Comparison of ENCODE assay signal across 12 cellular contexts in genomic region chr19:54899646-54900045, GRCh38. TPM values are rescaled to one million over a fixed set of nuclear protein-coding genes. Genes with fewer than 3 reads are reported as not detected.
"Had no signal": no experiment of that assay in that cellular context is flagged by ENCODE, and none has a peak within 500 bp of the region (broad histone marks: within the 10 kb centered on the region; RNA-seq: fewer than 3 reads in every experiment).

No MANE protein-coding gene starts in this region.

RNA-seq across cellular contexts. Expression of gene NCR1, which starts 6.3 kb away (rescaled TPM):
- total RNA-seq: activated CD4-positive, alpha-beta memory T cell treated with anti-CD3 and anti-CD28 coated beads, Interleukin-2, amount 10 ng/mL, durations not matched to agents 7 days and 5 days; activated CD4-positive, alpha-beta T cell treated with anti-CD3 and anti-CD28 coated beads for 36 hours; activated CD4-positive, alpha-beta T cell treated with anti-CD3 and anti-CD28 coated beads, Interleukin-2, amount 10 ng/mL, durations not matched to agents 7 days and 5 days; activated T-helper 2 cell treated with anti-CD3 and anti-CD28 coated beads, Interferon-gamma antibody, Interleukin-2, Interleukin-4, amounts not matched to agents 10 μg/mL and 5 μg/mL and 100 μg/mL, durations not matched to agents 14 hours and 24 hours and 36 hours; ascending aorta; bronchial epithelial cell; cardiac muscle cell had no signal
- polyA plus RNA-seq: cardiac muscle cell had no signal

RNA-seq across cellular contexts. Expression of gene FCAR, which starts 25.6 kb away (rescaled TPM):
- total RNA-seq: activated CD4-positive, alpha-beta memory T cell treated with anti-CD3 and anti-CD28 coated beads, Interleukin-2, amount 10 ng/mL, durations not matched to agents 7 days and 5 days; activated CD4-positive, alpha-beta T cell treated with anti-CD3 and anti-CD28 coated beads for 36 hours; activated CD4-positive, alpha-beta T cell treated with anti-CD3 and anti-CD28 coated beads, Interleukin-2, amount 10 ng/mL, durations not matched to agents 7 days and 5 days; activated CD8-positive, alpha-beta memory T cell treated with anti-CD3 and anti-CD28 coated beads, Interleukin-2, amount 10 ng/mL, durations not matched to agents 7 days and 5 days; activated CD8-positive, alpha-beta T cell treated with anti-CD3 and anti-CD28 coated beads, Interleukin-2, amount 10 ng/mL, durations not matched to agents 7 days and 5 days; activated naive CD4-positive, alpha-beta T cell treated with anti-CD3 and anti-CD28 coated beads, Interleukin-2, amount 50 U/mL, for 72 hours; activated T-helper 2 cell treated with anti-CD3 and anti-CD28 coated beads, Interferon-gamma antibody, Interleukin-2, Interleukin-4, amounts not matched to agents 10 μg/mL and 5 μg/mL and 100 μg/mL, durations not matched to agents 14 hours and 24 hours and 36 hours; ascending aorta; bronchial epithelial cell; cardiac muscle cell had no signal
- polyA plus RNA-seq: cardiac muscle cell had no signal

RNA-seq across cellular contexts. Expression of gene NLRP7, which starts 47.7 kb away (rescaled TPM):
- total RNA-seq: activated CD4-positive, alpha-beta memory T cell treated with anti-CD3 and anti-CD28 coated beads, Interleukin-2, amount 10 ng/mL, durations not matched to agents 7 days and 5 days; activated CD4-positive, alpha-beta T cell treated with anti-CD3 and anti-CD28 coated beads for 36 hours; activated CD4-positive, alpha-beta T cell treated with anti-CD3 and anti-CD28 coated beads, Interleukin-2, amount 10 ng/mL, durations not matched to agents 7 days and 5 days; activated CD8-positive, alpha-beta memory T cell treated with anti-CD3 and anti-CD28 coated beads, Interleukin-2, amount 10 ng/mL, durations not matched to agents 7 days and 5 days; activated CD8-positive, alpha-beta T cell treated with anti-CD3 and anti-CD28 coated beads, Interleukin-2, amount 10 ng/mL, durations not matched to agents 7 days and 5 days; activated naive CD4-positive, alpha-beta T cell treated with anti-CD3 and anti-CD28 coated beads, Interleukin-2, amount 50 U/mL, for 72 hours; activated naive CD8-positive, alpha-beta T cell treated with anti-CD3 and anti-CD28 coated beads, Interleukin-2, amount 10 ng/mL, durations not matched to agents 7 days and 5 days; activated T-helper 2 cell treated with anti-CD3 and anti-CD28 coated beads, Interferon-gamma antibody, Interleukin-2, Interleukin-4, amounts not matched to agents 10 μg/mL and 5 μg/mL and 100 μg/mL, durations not matched to agents 14 hours and 24 hours and 36 hours; ascending aorta; bronchial epithelial cell had no signal
- polyA plus RNA-seq: adipose tissue had no signal

RNA-seq across cellular contexts. Expression of gene KIR3DL2, which starts 49.4 kb away (rescaled TPM):
- total RNA-seq: ascending aorta, bronchial epithelial cell, cardiac muscle cell had no signal
- polyA plus RNA-seq: cardiac muscle cell had no signal
